8 cellular contexts compared by ENCODE assay signal in genomic region chr9:107488400-107489143, GRCh38. TPM values are rescaled to one million over a fixed set of nuclear protein-coding genes. Genes with fewer than 3 reads are reported as not detected.
A peak's percentile ranks its signal among the peaks of the same experiment; 100 is the strongest.
DNase-seq lines count a peak whose midpoint lies in the region; TF ChIP-seq lines count a peak whose summit lies in the region.

No MANE protein-coding gene starts in this region.

- intact Hi-C loops in Caco-2 (cut with micrococcal nuclease; ENCODE audit: unreplicated experiment) = loop anchor here (1.0 to 10.0 kb wide), 6 partner anchors 28 to 1276 kb away; no protein-coding TSS in a partner anchor

- TF ChIP-seq CTCF in Caco-2 (IDR thresholded peaks at IDR 0.05; ENCODE audit: insufficient read depth in 1 of 2, low read depth in 1 of 2, low read length in 1 of 2, severe bottlenecking in 1 of 2, unreplicated experiment in 1 of 2) (no peak), KMS-11 (conservative IDR thresholded peaks at IDR 0.05; ENCODE audit: low read depth, low read length) (no peak), right atrium auricular region (IDR thresholded peaks at IDR 0.05) (peak in 1 of 2 donors; percentile 12)

- no peak overlapping the region for H2AK5ac ChIP-seq in trophoblast cell (ENCODE audit: low read length)

- H3K79me2 ChIP-seq in KMS-11 (ENCODE audit: insufficient read depth, low read depth) (no peaks in the 10 kb centered on the region), trophoblast cell (ENCODE audit: control insufficient read depth, insufficient read depth, low read length, poor library complexity) (peaks cover 6% of the 10 kb centered on the region)

- no peaks in the 10 kb centered on the region for H3K9me3 ChIP-seq in Caco-2
- no peaks in the 10 kb centered on the region for H3K9me3 ChIP-seq in right atrium auricular region
- no peaks in the 10 kb centered on the region for H3K9me3 ChIP-seq in trophoblast cell (ENCODE audit: insufficient read depth, low read depth, low read length)

- no peak overlapping the region for H2BK5ac ChIP-seq in trophoblast cell (ENCODE audit: low read depth, low read length, poor library complexity)

- H3K4me1 Mint-ChIP-seq in Caco-2 (ENCODE audit: low read depth, unreplicated experiment) = peaks cover 7% of the 10 kb centered on the region

- H3K27me3 Mint-ChIP-seq in Caco-2 (ENCODE audit: insufficient read depth, unreplicated experiment) = no peaks in the 10 kb centered on the region

- H3K27ac ChIP-seq in KMS-11 = no peak overlapping the region
- H3K27ac ChIP-seq in adipose tissue (ENCODE audit: low read depth, low read length) = peak overlapping the region; percentile 78
- H3K27ac ChIP-seq in right atrium auricular region = peak overlapping the region; percentile 96 to 97
- no peak overlapping the region for H3K27ac ChIP-seq in trophoblast cell (ENCODE audit: low read depth, low read length)

- H3K23ac ChIP-seq in trophoblast cell (ENCODE audit: low read length) = no peak overlapping the region

- H3K9me3 Mint-ChIP-seq in Caco-2 (ENCODE audit: unreplicated experiment) = no peaks in the 10 kb centered on the region

- H3K4me3 ChIP-seq in Caco-2 (ENCODE audit: low read depth, low read length) = peak overlapping the region; percentile 75
- H3K4me3 ChIP-seq in KMS-11 (IDR thresholded peaks at IDR 0.05; ENCODE audit: insufficient read depth, low read depth, low read length) = no peak overlapping the region
- H3K4me3 ChIP-seq in right atrium auricular region = peak overlapping the region; percentile 76 to 79
- peak overlapping the region; percentile 89 for H3K4me3 ChIP-seq in trophoblast cell (ENCODE audit: low read depth, low read length)

- H3K14ac ChIP-seq in trophoblast cell (ENCODE audit: low read length) = peak overlapping the region; percentile 16

- H3K9ac ChIP-seq in KMS-11 (peak overlapping the region; percentile 78), trophoblast cell (ENCODE audit: low read length) (peak overlapping the region; percentile 71)

- no peaks in the 10 kb centered on the region for H4K20me1 ChIP-seq in KMS-11 (ENCODE audit: insufficient read depth)

- H3K4me2 ChIP-seq in KMS-11 (peak overlapping the region; percentile 81), trophoblast cell (ENCODE audit: low read length) (peak overlapping the region; percentile 87)

- POLR2A ChIA-PET in Caco-2 (lab: Charles Lee) = interaction anchor here (1.8 kb wide), 1 partner anchor 16 kb away, joined by 4 read pairs; no protein-coding TSS in a partner anchor

- H4K12ac ChIP-seq in trophoblast cell (ENCODE audit: low read depth, low read length) = no peak overlapping the region

- H3K79me1 ChIP-seq in trophoblast cell (ENCODE audit: low read length) = peaks cover 18% of the 10 kb centered on the region

- H3K4ac ChIP-seq in trophoblast cell (ENCODE audit: low read depth, low read length) = peak overlapping the region; percentile 17

- BruUV-seq in Caco-2 (replicated peaks; lab: Mats Ljungman, UMichigan) = no TSS peak

- H2AFZ ChIP-seq in KMS-11 (ENCODE audit: low read depth) (peak overlapping the region; percentile 87), trophoblast cell (ENCODE audit: insufficient read depth, low read length, poor library complexity) (peak overlapping the region; percentile 53)

- no peak overlapping the region for H4K8ac ChIP-seq in trophoblast cell (ENCODE audit: low read depth, low read length)

- H3K4me1 ChIP-seq in Caco-2 (peaks cover 12% of the 10 kb centered on the region), KMS-11 (ENCODE audit: low read depth, poor library complexity, severe bottlenecking) (peaks cover 4% of the 10 kb centered on the region), right atrium auricular region (peaks cover 0 to 25% of the 10 kb centered on the region in 2 donors), trophoblast cell (ENCODE audit: control insufficient read depth in 1 of 2, insufficient read depth in 2 of 2, low read length in 2 of 2) (peaks cover 14 to 29% of the 10 kb centered on the region in 2 experiments)

- H3K18ac ChIP-seq in trophoblast cell (ENCODE audit: low read length) = peak overlapping the region; percentile 40

- CTCF ChIA-PET in Caco-2 (lab: Charles Lee) = interaction anchor here (1.5 kb wide), 1 partner anchor 66 kb away, joined by 3 read pairs; no protein-coding TSS in a partner anchor

- peak overlapping the region; percentile 87 for H3K27ac Mint-ChIP-seq in Caco-2 (ENCODE audit: unreplicated experiment)

- no peaks in the 10 kb centered on the region for H3K27me3 ChIP-seq in Caco-2 (replicated peaks; ENCODE audit: control insufficient read depth, insufficient read depth, low read length)
- H3K27me3 ChIP-seq in KMS-11 (ENCODE audit: insufficient read depth, low read depth) = no peaks in the 10 kb centered on the region
- H3K27me3 ChIP-seq in right atrium auricular region = no peaks in the 10 kb centered on the region
- H3K27me3 ChIP-seq in trophoblast cell (ENCODE audit: insufficient read depth, low read length) = peaks cover 13% of the 10 kb centered on the region

- no peak overlapping the region for H4K91ac ChIP-seq in trophoblast cell (ENCODE audit: low read depth, low read length)

- DNase-seq in Caco-2 (peak; percentile 44 to 49), right atrium auricular region (ENCODE audit: low spot score) (peak; percentile 87), trophoblast cell (peak; percentile 54 to 68), SKM-1 treated with dmso at 0.1 percent for 144 hours (lab: John Stamatoyannopoulos, UW; ENCODE audit: unreplicated experiment) (no peak), DMS79 treated with DMSO at 0.1 percent for 48 hours (lab: John Stamatoyannopoulos, UW) (no peak), cerebellar cortex (ENCODE audit: low spot score) (no peak)

- peaks cover 24% of the 10 kb centered on the region for H3K36me3 Mint-ChIP-seq in Caco-2 (ENCODE audit: insufficient read depth, unreplicated experiment)

- H2BK12ac ChIP-seq in trophoblast cell (ENCODE audit: low read length) = no peak overlapping the region

- peak overlapping the region; percentile 79 for H3K4me3 Mint-ChIP-seq in Caco-2 (ENCODE audit: unreplicated experiment)

- 1% methylated on average over 69 to 79 of the region's 79 CpGs for WGBS in adipose tissue, 3 donors
- WGBS in trophoblast cell (ENCODE audit: extremely low coverage, insufficient coverage, insufficient read length) = no CpG with 5 or more reads among the region's 79 CpGs

- H2BK120ac ChIP-seq in trophoblast cell (ENCODE audit: insufficient read depth, low read length, poor library complexity) = no peak overlapping the region

- H3K36me3 ChIP-seq in Caco-2 (ENCODE audit: control insufficient read depth, insufficient read depth, low read length) (no peaks in the 10 kb centered on the region), KMS-11 (ENCODE audit: insufficient read depth) (no peaks in the 10 kb centered on the region), right atrium auricular region (peaks cover 41% of the 10 kb centered on the region), trophoblast cell (ENCODE audit: control insufficient read depth in 1 of 2, insufficient read depth in 2 of 2, low read length in 2 of 2) (peaks cover 11 to 13% of the 10 kb centered on the region in 2 experiments)

RNA-seq across cellular contexts. Expression of gene KLF4, which starts 1.0 kb away (rescaled TPM):
- 4.9 and 7.2 TPM in 2 replicates for total RNA-seq in Caco-2 (2022)
- 100 to 1,000 TPM in 2 of 3 donors, 10 to 100 TPM in 1; 11.6 to 168 (median 158) TPM for polyA plus RNA-seq in adipose tissue
- total RNA-seq in right atrium auricular region = 10 to 100 TPM; 62.9 to 95.5 TPM
- 44.4 and 44.9 TPM in 2 replicates for polyA plus RNA-seq in trophoblast cell (2013)

Comparison
In these comparisons a context has a peak if more than half of its experiments do, and no peak if none do; other contexts are left out.
1. DNase-seq: peak in Caco-2 (2 of 2), right atrium auricular region (single experiment) and trophoblast cell (2 of 2); none in SKM-1 treated with dmso at 0.1 percent for 144 hours (single experiment), DMS79 treated with DMSO at 0.1 percent for 48 hours (single experiment) and cerebellar cortex (single experiment).
2. H3K27ac ChIP-seq: peak in adipose tissue (single experiment) and right atrium auricular region (2 of 2); none in KMS-11 (single experiment) and trophoblast cell (single experiment).